In the genomic region with DNA sequence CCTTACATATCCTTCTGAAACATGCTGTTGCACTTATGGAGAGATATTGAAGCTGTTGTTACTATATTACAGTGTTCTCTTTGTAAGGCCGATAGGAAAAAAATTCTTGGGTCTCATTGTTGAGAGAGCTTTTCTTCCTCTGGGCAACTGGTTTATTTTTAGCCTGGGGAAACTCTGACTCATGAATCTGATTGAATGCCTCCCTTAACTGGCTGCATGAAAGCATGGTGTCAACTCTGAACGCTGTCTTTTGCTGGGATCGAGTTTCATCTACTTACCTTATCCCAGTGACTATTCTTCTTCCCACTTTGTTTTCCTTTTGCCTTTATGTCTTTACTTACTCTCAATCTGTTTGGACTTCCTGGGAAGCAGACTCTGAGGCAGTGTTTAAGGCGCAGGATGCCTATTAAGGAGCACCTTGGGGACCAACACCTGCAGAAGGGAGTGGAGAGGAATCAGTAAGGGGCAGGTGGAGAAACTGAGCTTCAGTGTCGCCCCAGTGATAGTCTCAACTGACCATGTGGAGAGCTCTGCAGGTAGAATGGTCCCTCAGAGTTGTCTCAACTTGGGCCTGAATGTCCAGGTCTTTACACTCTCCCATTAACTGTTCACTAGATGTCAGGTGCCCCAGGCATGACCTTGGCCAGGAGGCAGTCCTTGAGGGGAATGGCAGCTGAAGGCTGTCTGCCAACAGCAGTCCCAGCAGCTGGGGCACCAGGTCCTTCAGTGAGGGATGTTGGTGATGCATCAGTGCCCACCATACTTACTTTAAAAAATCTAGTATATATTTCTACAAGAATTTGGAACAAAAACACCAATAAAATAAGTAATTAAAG, we compare ENCODE assay signal across 8 cellular contexts.
DNase-seq lines count a peak whose midpoint lies in the region; ATAC-seq and TF ChIP-seq lines count a peak whose summit lies in the region.

No MANE protein-coding gene starts in this region.

- H3K36me3 ChIP-seq in testis (ENCODE audit: low read depth, missing control alignments): no peaks in the 10 kb centered on the region

- 45 to 62% methylated on average over 5 of the region's 5 CpGs for WGBS in testis, 2 donors

- H3K27ac ChIP-seq in angular gyrus (ENCODE audit: low read depth, low read length) (peak overlapping the region; percentile 97), testis (peak overlapping the region; percentile 81 to 85)

- H3K4me1 ChIP-seq in testis: peaks cover 32% of the 10 kb centered on the region

- DNase-seq in NCI-H2107 treated with DMSO at 0.1 percent for 48 hours (lab: John Stamatoyannopoulos, UW; ENCODE audit: unreplicated experiment): peak; percentile 80
- DNase-seq in NCI-H2107 (lab: John Stamatoyannopoulos, UW): no peak
- peak; percentile 35 for DNase-seq in iPS DF 19.7 (ENCODE audit: low read depth, low spot score)
- DNase-seq in testis: peak; percentile 48
- DNase-seq in GM13976 (ENCODE audit: low spot score): no peak
- no peak for DNase-seq in HuH-7 (ENCODE audit: low spot score)

- in situ Hi-C loops in GM13976 (cut with MboI; ENCODE audit: low sequenced_read_pairs, unreplicated experiment): no loop called here

- H3K9me3 ChIP-seq in testis: no peaks in the 10 kb centered on the region

- ATAC-seq in HG02798 (IDR thresholded peaks at IDR 0.05; ENCODE audit: poor library complexity, unreplicated experiment): no peak

- TF ChIP-seq CTCF in testis (IDR thresholded peaks at IDR 0.05) (no peak), GM13976 (IDR thresholded peaks at IDR 0.05; ENCODE audit: borderline replicate concordance, control extremely low read depth, extremely low read depth, insufficient read depth, missing control alignments) (no peak)

- no peaks in the 10 kb centered on the region for H3K27me3 ChIP-seq in testis

- intact Hi-C loops in testis (cut with DNase I; ENCODE audit: low total_unique reads): no loop called here

- TF ChIP-seq POLR2A in testis (IDR thresholded peaks at IDR 0.05): no peak

- no peak overlapping the region for H3K4me3 ChIP-seq in testis

Comparison
In these comparisons a context has a peak if more than half of its experiments do, and no peak if none do; other contexts are left out.
1. DNase-seq: peak in NCI-H2107 treated with DMSO at 0.1 percent for 48 hours (single experiment), iPS DF 19.7 (single experiment) and testis (single experiment); none in NCI-H2107 (single experiment), GM13976 (single experiment) and HuH-7 (single experiment).